In the genomic region with DNA sequence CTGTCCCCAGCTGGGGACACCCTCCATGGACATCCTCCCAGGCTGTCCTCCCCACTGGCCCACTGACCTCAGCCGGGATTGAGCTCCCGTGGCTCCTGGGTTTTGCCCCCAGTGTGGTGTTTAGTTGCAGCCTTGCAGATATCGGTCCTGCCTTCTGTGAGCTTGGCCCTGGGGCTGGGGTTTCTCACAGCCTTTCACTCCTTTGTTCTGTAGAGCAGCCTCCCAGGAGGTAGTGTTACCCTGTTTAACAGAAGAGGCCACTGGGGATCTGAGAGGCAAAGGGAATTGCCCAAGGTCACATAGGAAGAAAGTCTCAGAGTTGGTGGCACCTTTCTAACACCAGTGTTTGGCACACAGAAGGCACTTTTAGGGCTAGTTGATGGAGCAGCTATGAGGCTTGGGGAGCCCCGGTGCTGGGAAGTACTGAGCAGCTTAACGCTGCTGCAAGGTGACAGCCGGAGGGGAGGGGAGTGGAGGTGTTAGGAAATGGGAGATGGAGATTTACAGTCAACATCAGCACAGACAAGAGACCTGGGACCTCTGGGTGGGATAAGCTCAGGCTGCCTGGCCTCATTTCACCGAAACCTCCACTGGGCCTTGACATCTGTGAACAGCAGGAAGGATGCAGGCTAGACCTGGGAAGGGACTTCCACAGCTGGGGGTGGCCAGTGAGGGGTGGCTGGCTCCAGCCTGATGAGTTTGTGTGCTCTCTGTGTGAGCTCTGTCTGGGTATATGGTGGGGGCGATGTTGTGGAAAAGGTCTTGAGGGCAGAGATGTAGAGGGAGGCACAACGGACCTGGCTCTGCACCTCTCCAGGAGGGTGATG, we compare ENCODE assay signal across 33 cellular contexts. TPM values are rescaled to one million over a fixed set of nuclear protein-coding genes. Genes with fewer than 3 reads are reported as not detected.
DNase-seq lines count a peak whose midpoint lies in the region; TF ChIP-seq lines count a peak whose summit lies in the region.
"Had no signal": no experiment of that assay in that cellular context is flagged by ENCODE, and none has a peak within 500 bp of the region (broad histone marks: within the 10 kb centered on the region; RNA-seq: fewer than 3 reads in every experiment).

No MANE protein-coding gene starts in this region.

- no peak overlapping the region for H2AFZ ChIP-seq in neural cell (ENCODE audit: low read depth, low read length)
- H2AFZ ChIP-seq: parathyroid adenoma had no signal

- H3K9me2 ChIP-seq in neural cell (ENCODE audit: insufficient read depth, low read length), result no peaks in the 10 kb centered on the region

- no peak overlapping the region for H3K4me3 ChIP-seq in HEK293 (ENCODE audit: low read depth, low read length)
- H3K4me3 ChIP-seq in neural cell (ENCODE audit: low read length), result no peak overlapping the region
- H3K4me3 ChIP-seq: esophagus squamous epithelium, heart right ventricle, MG63, smooth muscle cell, suprapubic skin, upper lobe of left lung had no signal

- no peak overlapping the region for H3K4me3 Mint-ChIP-seq in activated naive CD4-positive, alpha-beta T cell treated with anti-CD3 and anti-CD28 coated beads, Interleukin-2, amount 50 U/mL, for 24 hours
- no peak overlapping the region for H3K4me3 Mint-ChIP-seq in activated naive CD4-positive, alpha-beta T cell treated with anti-CD3 and anti-CD28 coated beads, Interleukin-2, amount 10 ng/mL, durations not matched to agents 7 days and 5 days
- H3K4me3 Mint-ChIP-seq in brain, result no peak overlapping the region
- H3K4me3 Mint-ChIP-seq: activated naive CD8-positive, alpha-beta T cell treated with anti-CD3 and anti-CD28 coated beads, Interleukin-2, amount 50 U/mL, for 24 hours; CD4-positive, alpha-beta T cell; neural crest cell had no signal

- CTCF ChIA-PET in activated naive CD4-positive, alpha-beta T cell treated with anti-CD3 and anti-CD28 coated beads, Interleukin-2, amount 10 ng/mL, durations not matched to agents 7 days and 5 days (lab: Charles Lee), result interaction anchor here (0.8 to 1.5 kb wide), 2 partner anchors 11 to 39 kb away, joined by 3 read pairs; partner anchors contain the start of gene SPATA20
- CTCF ChIA-PET in HEK293 (lab: Yijun Ruan, JAX), result interaction anchor here (0.6 to 1.1 kb wide), 3 partner anchors 8 to 118 kb away, joined by 3 to 5 read pairs (median 4); no protein-coding TSS in a partner anchor

- no peak for TF ChIP-seq EP300 in neural cell (conservative IDR thresholded peaks at IDR 0.05; ENCODE audit: poor library complexity, severe bottlenecking)

- no peaks in the 10 kb centered on the region for H3F3A ChIP-seq in neural cell (ENCODE audit: insufficient read depth, low read length, poor library complexity, severe bottlenecking)

- POLR2A ChIA-PET in HEK293 (lab: Yijun Ruan, JAX), result interaction anchor here (0.6 kb wide), 1 partner anchor 13 kb away, joined by 3 read pairs; no protein-coding TSS in a partner anchor

- H3K27me3 Mint-ChIP-seq in activated naive CD4-positive, alpha-beta T cell treated with anti-CD3 and anti-CD28 coated beads, Interleukin-2, amount 50 U/mL, for 24 hours, result no peaks in the 10 kb centered on the region
- peaks cover 54% of the 10 kb centered on the region for H3K27me3 Mint-ChIP-seq in activated naive CD4-positive, alpha-beta T cell treated with anti-CD3 and anti-CD28 coated beads, Interleukin-2, amount 10 ng/mL, durations not matched to agents 7 days and 5 days
- peaks cover 3% of the 10 kb centered on the region for H3K27me3 Mint-ChIP-seq in brain

- no peak for TF ChIP-seq CTCF in HEK293 (tag by site-specific recombination; IDR thresholded peaks at IDR 0.05)
- no peak for TF ChIP-seq CTCF in brain (conservative IDR thresholded peaks at IDR 0.05)
- TF ChIP-seq CTCF in neural cell (IDR thresholded peaks at IDR 0.05; ENCODE audit: poor library complexity, severe bottlenecking), result no peak
- TF ChIP-seq CTCF in GM13976 (IDR thresholded peaks at IDR 0.05; ENCODE audit: borderline replicate concordance, control extremely low read depth, extremely low read depth, insufficient read depth, missing control alignments), result no peak

- H3K36me3 ChIP-seq in HEK293 (ENCODE audit: control insufficient read depth in 2 of 2, insufficient read depth in 1 of 2, low read length in 2 of 2) (no peaks in the 10 kb centered on the region), neural cell (ENCODE audit: insufficient read depth, low read length) (no peaks in the 10 kb centered on the region)
- H3K36me3 ChIP-seq: esophagus squamous epithelium, heart right ventricle, MG63, suprapubic skin, upper lobe of left lung had no signal

- H3K79me2 ChIP-seq in neural cell (replicated peaks; ENCODE audit: insufficient read depth, low read length), result no peaks in the 10 kb centered on the region
- H3K79me2 ChIP-seq: parathyroid adenoma had no signal

- no peak for DNase-seq in activated naive CD4-positive, alpha-beta T cell treated with anti-CD3 and anti-CD28 coated beads, Interleukin-2, amount 10 ng/mL, durations not matched to agents 7 days and 5 days
- DNase-seq in GM13976 (ENCODE audit: low spot score) (no peak), NCI-H1105 (lab: John Stamatoyannopoulos, UW) (no peak)
- no peak for DNase-seq in stimulated activated CD4-positive, alpha-beta T cell treated with anti-CD3 and anti-CD28 coated beads, Interleukin-1b, Interleukin-23, amount 100 ng/mL, for 48 hours
- DNase-seq: activated CD4-positive, alpha-beta T cell treated with anti-CD3 and anti-CD28 coated beads, Interleukin-2, amount 50 U/mL, for 1 hour; activated CD4-positive, CD25-positive, alpha-beta regulatory T cell; activated gamma-delta T cell treated with Interleukin-2 at 50 U/mL for 16 hours; activated naive CD8-positive, alpha-beta T cell treated with anti-CD3 and anti-CD28 coated beads, Interleukin-2, amount 50 U/mL, for 24 hours; activated T-cell treated with anti-CD3 and anti-CD28 coated beads, Interleukin-2, amount 50 U/mL, for 48 hours; CD4-positive, alpha-beta T cell; esophagus squamous epithelium; foreskin keratinocyte; kidney glomerular epithelial cell; mammary epithelial cell; MG63; NCI-H1105 treated with DMSO at 0.1 percent for 48 hours; NCI-H2029; NCI-H345; NCI-H774; RPMI8226; stimulated activated naive CD4-positive, alpha-beta T cell treated with Interleukin-2 at 50 U/mL for 16 hours had no signal

- 0 out of 2 replicates have a peak, but pooled peaks cover 3% of the 10 kb centered on the region for H3K4me1 ChIP-seq in HEK293 (ENCODE audit: control insufficient read depth, insufficient read depth, low read length)

- H4K20me1 ChIP-seq in neural cell (ENCODE audit: insufficient read depth), result no peaks in the 10 kb centered on the region

- H3K27ac ChIP-seq in HEK293 (ENCODE audit: extremely low read depth, low read depth, low read length) (no peak overlapping the region), neural cell (ENCODE audit: low read length) (no peak overlapping the region)
- H3K27ac ChIP-seq: esophagus squamous epithelium, foreskin keratinocyte, HL-60, KMS-11, parathyroid adenoma, suprapubic skin, upper lobe of left lung had no signal

- no peaks in the 10 kb centered on the region for H3K27me3 ChIP-seq in neural cell (ENCODE audit: insufficient read depth, low read depth, low read length)
- H3K27me3 ChIP-seq: esophagus squamous epithelium, heart right ventricle, MG63, suprapubic skin, upper lobe of left lung had no signal

- no peak for TF ChIP-seq RAD21 in neural cell (conservative IDR thresholded peaks at IDR 0.05)

- peak overlapping the region; percentile 75 for H3K27ac Mint-ChIP-seq in activated naive CD4-positive, alpha-beta T cell treated with anti-CD3 and anti-CD28 coated beads, Interleukin-2, amount 50 U/mL, for 24 hours
- no peak overlapping the region for H3K27ac Mint-ChIP-seq in activated naive CD4-positive, alpha-beta T cell treated with anti-CD3 and anti-CD28 coated beads, Interleukin-2, amount 10 ng/mL, durations not matched to agents 7 days and 5 days
- H3K27ac Mint-ChIP-seq in brain, result peak overlapping the region in 4 of 5 experiments; percentile 47 to 93 (median 72)
- H3K27ac Mint-ChIP-seq: activated naive CD8-positive, alpha-beta T cell treated with anti-CD3 and anti-CD28 coated beads, Interleukin-2, amount 50 U/mL, for 24 hours; CD4-positive, alpha-beta T cell had no signal

- H3K9ac ChIP-seq in neural cell (ENCODE audit: low read length), result peak overlapping the region; percentile 12
- H3K9ac ChIP-seq: KMS-11, parathyroid adenoma had no signal

- no peaks in the 10 kb centered on the region for H3K9me3 ChIP-seq in HEK293 (ENCODE audit: control insufficient read depth, insufficient read depth, low read depth, low read length)
- H3K9me3 ChIP-seq in neural cell (ENCODE audit: low read length), result no peaks in the 10 kb centered on the region
- H3K9me3 ChIP-seq: esophagus squamous epithelium, heart right ventricle, MG63, suprapubic skin, upper lobe of left lung had no signal

- H3K4me1 Mint-ChIP-seq in activated naive CD4-positive, alpha-beta T cell treated with anti-CD3 and anti-CD28 coated beads, Interleukin-2, amount 50 U/mL, for 24 hours, result no peaks in the 10 kb centered on the region
- H3K4me1 Mint-ChIP-seq in activated naive CD4-positive, alpha-beta T cell treated with anti-CD3 and anti-CD28 coated beads, Interleukin-2, amount 10 ng/mL, durations not matched to agents 7 days and 5 days, result no peaks in the 10 kb centered on the region
- peaks cover 88% of the 10 kb centered on the region for H3K4me1 Mint-ChIP-seq in brain
- H3K4me1 Mint-ChIP-seq: activated naive CD8-positive, alpha-beta T cell treated with anti-CD3 and anti-CD28 coated beads, Interleukin-2, amount 50 U/mL, for 24 hours had no signal

- in situ Hi-C loops in GM13976 (cut with MboI; ENCODE audit: low sequenced_read_pairs, unreplicated experiment), result no loop called here

- H3K36me3 Mint-ChIP-seq in activated naive CD4-positive, alpha-beta T cell treated with anti-CD3 and anti-CD28 coated beads, Interleukin-2, amount 50 U/mL, for 24 hours, result no peaks in the 10 kb centered on the region
- H3K36me3 Mint-ChIP-seq in activated naive CD4-positive, alpha-beta T cell treated with anti-CD3 and anti-CD28 coated beads, Interleukin-2, amount 10 ng/mL, durations not matched to agents 7 days and 5 days, result no peaks in the 10 kb centered on the region
- peaks cover 4% of the 10 kb centered on the region for H3K36me3 Mint-ChIP-seq in brain

- no peak overlapping the region for H3K4me2 ChIP-seq in neural cell (ENCODE audit: low read length)
- H3K4me2 ChIP-seq: KMS-11, smooth muscle cell had no signal

- H3K9me3 Mint-ChIP-seq in activated naive CD4-positive, alpha-beta T cell treated with anti-CD3 and anti-CD28 coated beads, Interleukin-2, amount 50 U/mL, for 24 hours, result no peaks in the 10 kb centered on the region
- no peaks in the 10 kb centered on the region for H3K9me3 Mint-ChIP-seq in activated naive CD4-positive, alpha-beta T cell treated with anti-CD3 and anti-CD28 coated beads, Interleukin-2, amount 10 ng/mL, durations not matched to agents 7 days and 5 days
- no peaks in the 10 kb centered on the region for H3K9me3 Mint-ChIP-seq in brain
- H3K9me3 Mint-ChIP-seq: activated naive CD8-positive, alpha-beta T cell treated with anti-CD3 and anti-CD28 coated beads, Interleukin-2, amount 50 U/mL, for 24 hours; CD4-positive, alpha-beta T cell; neural crest cell had no signal

RNA-seq across cellular contexts. Expression of gene CACNA1G, which starts 26.1 kb away (rescaled TPM):
- polyA plus RNA-seq in brain (ENCODE audit: insufficient read depth, low read depth, low replicate concordance), result 2.0 TPM
- 10.9 and 11.0 TPM in 2 replicates for polyA plus RNA-seq in neural cell
- 24.1 and 28.0 TPM in 2 replicates for polyA minus RNA-seq in neural cell

RNA-seq across cellular contexts. Expression of gene SPATA20, which starts 39.7 kb away (rescaled TPM):
- polyA plus RNA-seq in brain (ENCODE audit: insufficient read depth, low read depth, low replicate concordance) (22.1 TPM), neural cell (48.1 and 53.5 TPM in 2 replicates)
- 21.6 and 24.1 TPM in 2 replicates for polyA minus RNA-seq in neural cell

RNA-seq across cellular contexts. Expression of gene ABCC3, which starts 48.0 kb away (rescaled TPM):
- polyA plus RNA-seq in brain (ENCODE audit: insufficient read depth, low read depth, low replicate concordance) (0.97 TPM), neural cell (0.08 TPM in 1 of 2 replicates, not detected in the other)
- not detected in 2 replicates for polyA minus RNA-seq in neural cell

RNA-seq across cellular contexts. Expression of gene EPN3, which starts 54.1 kb away (rescaled TPM):
- polyA plus RNA-seq in brain (ENCODE audit: insufficient read depth, low read depth, low replicate concordance) (2.1 TPM), neural cell (not detected in 2 replicates)
- polyA minus RNA-seq in neural cell, result 0.81 and 0.97 TPM in 2 replicates
